Comparison of ENCODE assay signal across 18 cellular contexts in genomic region chr11:114199051-114199450, GRCh38.
DNase-seq lines count a peak whose midpoint lies in the region; ATAC-seq and TF ChIP-seq lines count a peak whose summit lies in the region.
"Had no signal": no experiment of that assay in that cellular context is flagged by ENCODE, and none has a peak within 500 bp of the region (broad histone marks: within the 10 kb centered on the region; RNA-seq: fewer than 3 reads in every experiment).

No MANE protein-coding gene starts in this region.

- no peak overlapping the region for H3K9ac ChIP-seq in rectal smooth muscle tissue (ENCODE audit: low read length)

- DNase-seq in heart right ventricle (no peak), left ventricle myocardium superior (no peak), hepatocyte (ENCODE audit: low spot score) (no peak), uterus (no peak), GM19240 (ENCODE audit: insufficient read length, low spot score) (no peak), NOMO-1 treated with dmso at 0.1 percent for 144 hours (lab: John Stamatoyannopoulos, UW; ENCODE audit: unreplicated experiment) (no peak)
- DNase-seq: activated naive CD4-positive, alpha-beta T cell treated with anti-CD3 and anti-CD28 coated beads for 36 hours; DMS53; effector CD4-positive, alpha-beta T cell; naive thymus-derived CD8-positive, alpha-beta T cell; NCI-H2081 treated with DMSO at 0.1 percent for 48 hours; NCI-H524 treated with DMSO at 0.1 percent for 48 hours; stimulated activated CD4-positive, alpha-beta T cell treated with anti-CD3 and anti-CD28 coated beads, Interleukin-2, amount 100 ng/mL, for 24 hours; trophoblast cell had no signal

- no peak for TF ChIP-seq POLR2A in uterus (IDR thresholded peaks at IDR 0.05)

- H3K27me3 ChIP-seq in heart right ventricle = no peaks in the 10 kb centered on the region
- H3K27me3 ChIP-seq in hepatocyte = no peaks in the 10 kb centered on the region
- H3K27me3 ChIP-seq in rectal smooth muscle tissue (ENCODE audit: control insufficient read depth, insufficient read depth, low read length) = no peaks in the 10 kb centered on the region
- H3K27me3 ChIP-seq in uterus = no peaks in the 10 kb centered on the region

- H3K4me2 ChIP-seq in hepatocyte = no peak overlapping the region
- H3K4me2 ChIP-seq: A549 had no signal

- intact Hi-C loops in heart right ventricle (cut with DNase I) = loop anchor here in 5 of 10 donors (5.0 to 10.0 kb wide), 4 partner anchors 56 to 324 kb away; partner anchors contain the start of genes USP28 (in 2 of the 5) and ZBTB16 (in 1 of the 5)
- intact Hi-C loops in left ventricle myocardium superior (cut with micrococcal nuclease) = no loop called here
- intact Hi-C loops in uterus (cut with DNase I; ENCODE audit: low total_unique reads) = loop anchor here (10.0 kb wide), 1 partner anchor 56 kb away; no protein-coding TSS in a partner anchor

- ATAC-seq in heart right ventricle (no peak), left ventricle myocardium superior (no peak), HG02981 (IDR thresholded peaks at IDR 0.05; ENCODE audit: unreplicated experiment) (no peak)
- ATAC-seq: A549; HCT116; naive thymus-derived CD8-positive, alpha-beta T cell had no signal

- H2AFZ ChIP-seq in hepatocyte = no peak overlapping the region

- H4K20me1 ChIP-seq in hepatocyte (ENCODE audit: insufficient read depth, poor library complexity, severe bottlenecking) = no peaks in the 10 kb centered on the region

- H3K27ac ChIP-seq in heart right ventricle (peak overlapping the region; percentile 83 to 96 (median 88)), hepatocyte (peak overlapping the region; percentile 74), rectal smooth muscle tissue (ENCODE audit: low read depth, low read length) (peak overlapping the region; percentile 100), uterus (peak overlapping the region; percentile 88 to 94)
- H3K27ac ChIP-seq: A549 had no signal

- H3K36me3 ChIP-seq in heart right ventricle (no peaks in the 10 kb centered on the region), hepatocyte (replicated peaks; ENCODE audit: insufficient read depth, low read depth) (no peaks in the 10 kb centered on the region), rectal smooth muscle tissue (ENCODE audit: control insufficient read depth, insufficient read depth, low read length) (no peaks in the 10 kb centered on the region), uterus (no peaks in the 10 kb centered on the region)

- H3K4me1 ChIP-seq in heart right ventricle (peaks cover 54 to 100% (median 90%) of the 10 kb centered on the region in 9 donors), hepatocyte (ENCODE audit: insufficient read depth) (peaks cover 28% of the 10 kb centered on the region), rectal smooth muscle tissue (ENCODE audit: control insufficient read depth, insufficient read depth, low read length) (peaks cover 55% of the 10 kb centered on the region), uterus (peaks cover 16 to 36% of the 10 kb centered on the region in 2 donors)
- H3K4me1 ChIP-seq: A549 had no signal

- H3K79me2 ChIP-seq in hepatocyte = peaks cover 20% of the 10 kb centered on the region

- H3K4me3 ChIP-seq in heart right ventricle (no peak overlapping the region), hepatocyte (no peak overlapping the region), rectal smooth muscle tissue (ENCODE audit: low read length) (no peak overlapping the region), uterus (no peak overlapping the region)
- H3K4me3 ChIP-seq: A549 had no signal

- no peaks in the 10 kb centered on the region for H3K9me2 ChIP-seq in hepatocyte (replicated peaks; ENCODE audit: insufficient read depth)

- 96 to 97% methylated on average over 26 of the region's 26 CpGs for WGBS in heart right ventricle, 2 donors
- 97% methylated on average over 23 of the region's 26 CpGs for WGBS in hepatocyte (ENCODE audit: low lambda C conversion rate, missing lambda C conversion rate)

- H3K9me3 ChIP-seq in heart right ventricle = no peaks in the 10 kb centered on the region
- no peaks in the 10 kb centered on the region for H3K9me3 ChIP-seq in hepatocyte (ENCODE audit: low read depth)
- no peaks in the 10 kb centered on the region for H3K9me3 ChIP-seq in uterus
- H3K9me3 ChIP-seq: A549 had no signal

- TF ChIP-seq CTCF in heart right ventricle (IDR thresholded peaks at IDR 0.05) (no peak), hepatocyte (IDR thresholded peaks at IDR 0.05; ENCODE audit: poor library complexity) (no peak), uterus (IDR thresholded peaks at IDR 0.05) (no peak)
